ENCODE assay signal across 11 cellular contexts in genomic region chr19:32676895-32677359, GRCh38. TPM values are rescaled to one million over a fixed set of nuclear protein-coding genes. Genes with fewer than 3 reads are reported as not detected.
DNase-seq lines count a peak whose midpoint lies in the region; ATAC-seq and TF ChIP-seq lines count a peak whose summit lies in the region.
"Had no signal": no experiment of that assay in that cellular context is flagged by ENCODE, and none has a peak within 500 bp of the region (broad histone marks: within the 10 kb centered on the region; RNA-seq: fewer than 3 reads in every experiment).

No MANE protein-coding gene starts in this region.

- H3K9ac ChIP-seq in iPS-20b (ENCODE audit: low read depth, low read length), result no peak overlapping the region
- H3K9ac ChIP-seq in smooth muscle cell (ENCODE audit: low read depth), result no peak overlapping the region

- peaks cover 53% of the 10 kb centered on the region for H3K27me3 ChIP-seq in iPS-20b (ENCODE audit: insufficient read depth, low read length)
- H3K27me3 ChIP-seq in smooth muscle cell (ENCODE audit: low read depth), result peaks cover 21% of the 10 kb centered on the region

- H2AFZ ChIP-seq in smooth muscle cell (ENCODE audit: low read depth), result no peak overlapping the region

- peaks cover 33% of the 10 kb centered on the region for H4K20me1 ChIP-seq in smooth muscle cell (ENCODE audit: low read depth)

- H3K36me3 ChIP-seq in iPS-20b (ENCODE audit: insufficient read depth, low read depth, low read length), result no peaks in the 10 kb centered on the region
- H3K36me3 ChIP-seq in smooth muscle cell (ENCODE audit: low read depth), result no peaks in the 10 kb centered on the region

- H3K4me3 Mint-ChIP-seq in activated T-cell treated with anti-CD3 and anti-CD28 coated beads, Interleukin-2, amount 50 U/mL, for 72 hours, result peak overlapping the region; percentile 44 to 56
- H3K4me3 Mint-ChIP-seq in WTC11, result peak overlapping the region; percentile 52

- H3K27ac Mint-ChIP-seq in activated T-cell treated with anti-CD3 and anti-CD28 coated beads, Interleukin-2, amount 50 U/mL, for 72 hours, result no peak overlapping the region
- no peak overlapping the region for H3K27ac Mint-ChIP-seq in WTC11

- peak overlapping the region; percentile 17 for H3K4me2 ChIP-seq in smooth muscle cell

- CTCF ChIA-PET in WTC11 (lab: Charles Lee), result interaction anchor here (0.5 to 3.9 kb wide), 5 partner anchors 13 to 76 kb away, joined by 3 to 15 read pairs (median 4); partner anchors contain the start of gene NUDT19

- TF ChIP-seq CTCF in WTC11 (IDR thresholded peaks at IDR 0.05) (no peak), smooth muscle cell (IDR thresholded peaks at IDR 0.05; ENCODE audit: borderline replicate concordance, insufficient read depth, poor library complexity, severe bottlenecking) (no peak)

- POLR2A ChIA-PET in WTC11 (lab: Charles Lee), result interaction anchor here (0.6 to 0.7 kb wide), 3 partner anchors 272 to 500 kb away, joined by 3 to 7 read pairs (median 4); partner anchors contain the start of gene DPY19L3

- no peaks in the 10 kb centered on the region for H3K9me3 Mint-ChIP-seq in activated T-cell treated with anti-CD3 and anti-CD28 coated beads, Interleukin-2, amount 50 U/mL, for 72 hours
- no peaks in the 10 kb centered on the region for H3K9me3 Mint-ChIP-seq in WTC11

- H3K9me3 ChIP-seq in iPS-20b (ENCODE audit: insufficient read depth, low read depth, low read length), result no peaks in the 10 kb centered on the region; the same call in 1 of the 2 replicates
- no peaks in the 10 kb centered on the region for H3K9me3 ChIP-seq in smooth muscle cell (replicated peaks; ENCODE audit: low read depth)

- peaks cover 2 to 6% of the 10 kb centered on the region in 2 donors for H3K36me3 Mint-ChIP-seq in activated T-cell treated with anti-CD3 and anti-CD28 coated beads, Interleukin-2, amount 50 U/mL, for 72 hours (ENCODE audit: insufficient read depth in 2 of 2)
- H3K36me3 Mint-ChIP-seq in WTC11, result no peaks in the 10 kb centered on the region; the same call in 1 of the 2 replicates

- peaks cover 6% of the 10 kb centered on the region; the same call in 1 of the 2 replicates for H3K4me1 ChIP-seq in iPS-20b (ENCODE audit: insufficient read depth, low read length)
- H3K4me1 ChIP-seq in smooth muscle cell (ENCODE audit: low read depth), result peaks cover 22% of the 10 kb centered on the region

- WGBS in smooth muscle cell (ENCODE audit: low lambda C conversion rate), result 32% methylated on average over 33 of the region's 33 CpGs

- H3K4me3 ChIP-seq in iPS-20b (ENCODE audit: low read length) (peak overlapping the region; percentile 80; the same call in 1 of the 2 replicates), smooth muscle cell (no peak overlapping the region)

- no peak for DNase-seq in activated T-cell treated with anti-CD3 and anti-CD28 coated beads, Interleukin-2, amount 50 U/mL, for 72 hours
- DNase-seq in activated T-cell treated with anti-CD3 and anti-CD28 coated beads, Interleukin-2, amount 50 U/mL, for 48 hours, result no peak
- DNase-seq in WTC11 (ENCODE audit: low spot score) (peak; percentile 17), smooth muscle cell (lab: John Stamatoyannopoulos, UW; ENCODE audit: unreplicated experiment) (no peak), Kasumi-1 (lab: John Stamatoyannopoulos, UW) (no peak)
- DNase-seq: activated CD8-positive, alpha-beta memory T cell treated with anti-CD3 and anti-CD28 coated beads, Interleukin-2, amount 50 U/mL, for 4 hours; NCI-H1105; NK-92 treated with Interleukin-12 subunit alpha and Interleukin-12 subunit beta, amount 100 ng/mL, for 24 hours had no signal

- TF ChIP-seq POLR2A in GM18505 (IDR thresholded peaks at IDR 0.05; ENCODE audit: borderline replicate concordance, extremely low read depth, insufficient read depth, insufficient read length), result no peak

- peaks cover 6% of the 10 kb centered on the region for H3F3A ChIP-seq in smooth muscle cell (ENCODE audit: low read depth)

- H3K27ac ChIP-seq in iPS-20b (ENCODE audit: low read length) (no peak overlapping the region), smooth muscle cell (ENCODE audit: low read depth) (no peak overlapping the region)

- H3K27me3 Mint-ChIP-seq in activated T-cell treated with anti-CD3 and anti-CD28 coated beads, Interleukin-2, amount 50 U/mL, for 72 hours (ENCODE audit: low read depth), result peaks cover 14% of the 10 kb centered on the region
- peaks cover 41% of the 10 kb centered on the region for H3K27me3 Mint-ChIP-seq in WTC11 (ENCODE audit: low read depth)

- ATAC-seq in activated T-cell treated with anti-CD3 and anti-CD28 coated beads, Interleukin-2, amount 50 U/mL, for 72 hours (replicated peaks in 1 of 2), result no peak
- ATAC-seq in WTC11, result no peak
- no peak for ATAC-seq in GM19467 (IDR thresholded peaks at IDR 0.05; ENCODE audit: unreplicated experiment)
- ATAC-seq in GM18505 (IDR thresholded peaks at IDR 0.05; ENCODE audit: unreplicated experiment), result no peak

- H3K79me2 ChIP-seq in smooth muscle cell (ENCODE audit: low read depth), result peaks cover 20% of the 10 kb centered on the region

- peaks cover 31% of the 10 kb centered on the region for H3K4me1 Mint-ChIP-seq in activated T-cell treated with anti-CD3 and anti-CD28 coated beads, Interleukin-2, amount 50 U/mL, for 72 hours (ENCODE audit: low read depth)
- H3K4me1 Mint-ChIP-seq in WTC11, result peaks cover 23% of the 10 kb centered on the region

TF ChIP-seq in WTC11, 78 proteins besides CTCF, POLR2A, EP300 and RAD21:
- TF ChIP-seq ZNF138 (CRISPR knock-in tag; conservative IDR thresholded peaks at IDR 0.05), result no peak
- no peak for TF ChIP-seq ZBTB21 (CRISPR knock-in tag; IDR thresholded peaks at IDR 0.05; ENCODE audit: borderline replicate concordance)
- TF ChIP-seq PREB (CRISPR knock-in tag; IDR thresholded peaks at IDR 0.05; ENCODE audit: borderline replicate concordance), result no peak
- TF ChIP-seq ZNF317 (CRISPR knock-in tag; IDR thresholded peaks at IDR 0.05; ENCODE audit: borderline replicate concordance, low read depth), result no peak
- TF ChIP-seq, protein P1, sequence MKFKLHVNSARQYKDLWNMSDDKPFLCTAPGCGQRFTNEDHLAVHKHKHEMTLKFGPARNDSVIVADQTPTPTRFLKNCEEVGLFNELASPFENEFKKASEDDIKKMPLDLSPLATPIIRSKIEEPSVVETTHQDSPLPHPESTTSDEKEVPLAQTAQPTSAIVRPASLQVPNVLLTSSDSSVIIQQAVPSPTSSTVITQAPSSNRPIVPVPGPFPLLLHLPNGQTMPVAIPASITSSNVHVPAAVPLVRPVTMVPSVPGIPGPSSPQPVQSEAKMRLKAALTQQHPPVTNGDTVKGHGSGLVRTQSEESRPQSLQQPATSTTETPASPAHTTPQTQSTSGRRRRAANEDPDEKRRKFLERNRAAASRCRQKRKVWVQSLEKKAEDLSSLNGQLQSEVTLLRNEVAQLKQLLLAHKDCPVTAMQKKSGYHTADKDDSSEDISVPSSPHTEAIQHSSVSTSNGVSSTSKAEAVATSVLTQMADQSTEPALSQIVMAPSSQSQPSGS (CRISPR knock-in tag; IDR thresholded peaks at IDR 0.05; ENCODE audit: borderline replicate concordance, low read depth), result no peak
- no peak for TF ChIP-seq GRHL2 (CRISPR knock-in tag; IDR thresholded peaks at IDR 0.05; ENCODE audit: insufficient replicate concordance, severe bottlenecking)

RNA-seq across cellular contexts. Expression of gene RGS9BP, which starts 1.3 kb away (rescaled TPM):
- total RNA-seq in activated T-cell treated with anti-CD3 and anti-CD28 coated beads, Interleukin-2, amount 50 U/mL, for 72 hours, result under 1 TPM; 0.14 to 0.31 TPM
- total RNA-seq in WTC11 (2021) (0.24 to 0.41 TPM (median 0.37 TPM) in 3 replicates), smooth muscle cell (0.36 TPM in 1 of 2 replicates, not detected in the other)
- not detected in 2 replicates for polyA plus RNA-seq in smooth muscle cell

RNA-seq across cellular contexts. Expression of gene ANKRD27, which starts 1.9 kb away (rescaled TPM):
- 10 to 100 TPM; 34.5 to 43.3 TPM for total RNA-seq in activated T-cell treated with anti-CD3 and anti-CD28 coated beads, Interleukin-2, amount 50 U/mL, for 72 hours
- total RNA-seq in WTC11 (2021) (48.6 to 55.7 TPM (median 55.4 TPM) in 3 replicates), smooth muscle cell (19.5 and 19.7 TPM in 2 replicates)
- polyA plus RNA-seq in smooth muscle cell, result 7.7 and 10.5 TPM in 2 replicates

RNA-seq across cellular contexts. Expression of gene NUDT19, which starts 14.7 kb away (rescaled TPM):
- 10 to 100 TPM; 26.1 to 28.0 TPM for total RNA-seq in activated T-cell treated with anti-CD3 and anti-CD28 coated beads, Interleukin-2, amount 50 U/mL, for 72 hours
- total RNA-seq in WTC11 (2021) (2.4 to 3.0 TPM (median 2.7 TPM) in 3 replicates), smooth muscle cell (3.5 and 7.0 TPM in 2 replicates)
- polyA plus RNA-seq in smooth muscle cell, result 2.0 and 2.2 TPM in 2 replicates

RNA-seq across cellular contexts. Expression of gene TDRD12, which starts 42.6 kb away (rescaled TPM):
- total RNA-seq in activated T-cell treated with anti-CD3 and anti-CD28 coated beads, Interleukin-2, amount 50 U/mL, for 72 hours, result 1 to 10 TPM in 1 of 2 donors, under 1 TPM in 1; 0.91 to 2.0 TPM
- total RNA-seq in WTC11 (2021), result 1.3 to 1.8 TPM (median 1.6 TPM) in 3 replicates
- 1.1 TPM in 1 of 2 replicates, not detected in the other for total RNA-seq in smooth muscle cell
- polyA plus RNA-seq in smooth muscle cell, result 0.05 and 0.86 TPM in 2 replicates
